In the genomic region with DNA sequence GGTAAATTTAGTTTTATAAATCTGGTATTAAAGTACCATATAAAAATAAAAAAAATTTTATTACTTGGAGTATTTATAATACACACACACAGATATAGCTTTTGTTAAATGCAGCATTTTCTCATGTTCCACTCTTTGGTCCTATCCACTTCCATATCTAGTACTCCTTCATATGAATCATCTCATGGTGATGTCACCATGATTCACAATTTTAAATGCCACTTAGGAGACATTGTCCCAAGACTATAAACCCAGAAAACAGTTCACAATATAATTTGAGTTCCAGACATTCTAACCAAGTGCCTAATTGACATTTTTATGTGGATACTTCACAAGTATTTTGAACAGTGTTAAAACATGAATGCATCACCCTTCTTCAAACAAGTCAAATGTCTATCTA, we compare ENCODE assay signal across 16 cellular contexts.
A peak's percentile ranks its signal among the peaks of the same experiment; 100 is the strongest.
DNase-seq lines count a peak whose midpoint lies in the region; ATAC-seq and TF ChIP-seq lines count a peak whose summit lies in the region.
"Had no signal": no experiment of that assay in that cellular context is flagged by ENCODE, and none has a peak within 500 bp of the region (broad histone marks: within the 10 kb centered on the region; RNA-seq: fewer than 3 reads in every experiment).

No MANE protein-coding gene starts in this region.

- no peaks in the 10 kb centered on the region for H3K9me3 ChIP-seq in GM23248 (ENCODE audit: low read depth)
- no peaks in the 10 kb centered on the region for H3K9me3 ChIP-seq in SK-N-SH
- no peaks in the 10 kb centered on the region for H3K9me3 ChIP-seq in CD8-positive, alpha-beta memory T cell (ENCODE audit: low read length)
- H3K9me3 ChIP-seq: A549, uterus had no signal

- H3K9ac ChIP-seq in GM23248: no peak overlapping the region
- H3K9ac ChIP-seq in SK-N-SH: no peak overlapping the region

- H3K27me3 ChIP-seq in GM23248 (replicated peaks; ENCODE audit: insufficient read depth) (no peaks in the 10 kb centered on the region), SK-N-SH (ENCODE audit: insufficient read depth) (no peaks in the 10 kb centered on the region)
- no peaks in the 10 kb centered on the region for H3K27me3 ChIP-seq in CD8-positive, alpha-beta memory T cell (ENCODE audit: insufficient read depth, low read length, poor library complexity, severe bottlenecking)
- H3K27me3 ChIP-seq: uterus had no signal

- H3K4me2 ChIP-seq in GM23248 (ENCODE audit: unreplicated experiment) (peak overlapping the region; percentile 16), SK-N-SH (no peak overlapping the region)
- H3K4me2 ChIP-seq: A549 had no signal

- TF ChIP-seq CTCF in SK-N-SH (IDR thresholded peaks at IDR 0.05): no peak
- TF ChIP-seq CTCF in fibroblast of the aortic adventitia (IDR thresholded peaks at IDR 0.05; ENCODE audit: insufficient read depth, low read length): no peak

- H3K27ac Mint-ChIP-seq in CD8-positive, alpha-beta memory T cell: no peak overlapping the region
- H3K27ac Mint-ChIP-seq in effector memory CD8-positive, alpha-beta T cell: no peak overlapping the region
- H3K27ac Mint-ChIP-seq: stimulated activated naive CD8-positive, alpha-beta T cell treated with anti-CD3 and anti-CD28 coated beads, Interleukin-15, amount 100 ng/mL, for 72 hours had no signal

- no peak for TF ChIP-seq RAD21 in SK-N-SH (IDR thresholded peaks at IDR 0.05; ENCODE audit: low read length)

- in situ Hi-C loops in ACHN (cut with HindIII; ENCODE audit: low pct_ligation_motif_present, low pct_unique_long_range_greater_than_20kb, low sequenced_read_pairs) (no loop called here), GM23248 (cut with MboI) (no loop called here)

- DNase-seq in ACHN (peak; percentile 1), GM23248 (peak; percentile 64), SK-N-SH (no peak), fibroblast of the aortic adventitia (ENCODE audit: low read depth) (peak; percentile 28), NCI-H774 (lab: John Stamatoyannopoulos, UW) (no peak)
- no peak for DNase-seq in CD8-positive, alpha-beta memory T cell
- no peak for DNase-seq in activated T-cell treated with anti-CD3 and anti-CD28 coated beads, Interleukin-2, amount 50 U/mL, for 1 hour
- DNase-seq in effector memory CD8-positive, alpha-beta T cell: no peak
- DNase-seq: activated gamma-delta T cell treated with Interleukin-2 at 50 U/mL for 16 hours; anterior cingulate cortex; left cardiac atrium; MV-4-11; NCI-H526; stimulated activated naive CD8-positive, alpha-beta T cell treated with anti-CD3 and anti-CD28 coated beads, Interleukin-15, amount 100 ng/mL, for 72 hours; uterus had no signal

- H3K4me3 ChIP-seq in GM23248 (no peak overlapping the region), SK-N-SH (ENCODE audit: low read depth in 2 of 2, low read length in 1 of 2) (no peak overlapping the region), fibroblast of the aortic adventitia (ENCODE audit: low read depth, low read length) (no peak overlapping the region)
- H3K4me3 ChIP-seq in CD8-positive, alpha-beta memory T cell (ENCODE audit: low read length): no peak overlapping the region
- H3K4me3 ChIP-seq: A549, uterus had no signal

- ATAC-seq in effector memory CD8-positive, alpha-beta T cell (replicated peaks): no peak
- ATAC-seq: A549; left cardiac atrium; stimulated activated naive CD8-positive, alpha-beta T cell treated with anti-CD3 and anti-CD28 coated beads, Interleukin-15, amount 100 ng/mL, for 72 hours had no signal

- H2AFZ ChIP-seq in GM23248 (no peak overlapping the region), SK-N-SH (ENCODE audit: low read depth) (0 out of 2 replicates have a peak overlapping the region, but pooled peaks have one; percentile 8)

- H3K4me1 ChIP-seq in GM23248 (ENCODE audit: insufficient read depth) (peaks cover 8% of the 10 kb centered on the region), SK-N-SH (ENCODE audit: control insufficient read depth in 1 of 2, insufficient read depth in 2 of 2, low read depth in 1 of 2, low read length in 1 of 2) (no peaks in the 10 kb centered on the region)
- H3K4me1 ChIP-seq in CD8-positive, alpha-beta memory T cell (ENCODE audit: insufficient read depth, low read length): no peaks in the 10 kb centered on the region
- H3K4me1 ChIP-seq: A549, uterus had no signal

- TF ChIP-seq EP300 in SK-N-SH (IDR thresholded peaks at IDR 0.05; ENCODE audit: borderline replicate concordance in 1 of 2, low read depth in 1 of 2, low read length in 1 of 2): no peak

- H3K4me1 Mint-ChIP-seq in CD8-positive, alpha-beta memory T cell: no peaks in the 10 kb centered on the region
- H3K4me1 Mint-ChIP-seq in effector memory CD8-positive, alpha-beta T cell (ENCODE audit: low read depth in 2 of 2): no peaks in the 10 kb centered on the region
- H3K4me1 Mint-ChIP-seq: stimulated activated naive CD8-positive, alpha-beta T cell treated with anti-CD3 and anti-CD28 coated beads, Interleukin-15, amount 100 ng/mL, for 72 hours had no signal

- H4K20me1 ChIP-seq in GM23248 (ENCODE audit: insufficient read depth) (no peaks in the 10 kb centered on the region), SK-N-SH (ENCODE audit: insufficient read depth) (no peaks in the 10 kb centered on the region)

- H3K9me3 Mint-ChIP-seq in CD8-positive, alpha-beta memory T cell: peaks cover 3 to 35% (median 12%) of the 10 kb centered on the region in 5 donors
- H3K9me3 Mint-ChIP-seq in effector memory CD8-positive, alpha-beta T cell: peaks cover 6 to 18% of the 10 kb centered on the region in 2 donors

- CTCF ChIA-PET in SK-N-SH (lab: Yijun Ruan, JAX): no interaction called here
- CTCF ChIA-PET in CD8-positive, alpha-beta memory T cell (lab: Charles Lee): no interaction called here

- H3K27ac ChIP-seq in GM23248 (no peak overlapping the region), SK-N-SH (ENCODE audit: low read depth in 2 of 2, low read length in 1 of 2) (0 out of 4 replicates have a peak overlapping the region, but pooled peaks of 1 of the 2 experiments have one; percentile 18)
- H3K27ac ChIP-seq in CD8-positive, alpha-beta memory T cell (ENCODE audit: low read depth, low read length): no peak overlapping the region
- H3K27ac ChIP-seq: A549, uterus had no signal

- no peaks in the 10 kb centered on the region for H3K27me3 Mint-ChIP-seq in CD8-positive, alpha-beta memory T cell
- H3K27me3 Mint-ChIP-seq in effector memory CD8-positive, alpha-beta T cell: no peaks in the 10 kb centered on the region
- H3K27me3 Mint-ChIP-seq: stimulated activated naive CD8-positive, alpha-beta T cell treated with anti-CD3 and anti-CD28 coated beads, Interleukin-15, amount 100 ng/mL, for 72 hours had no signal

- H3K9me2 ChIP-seq in GM23248 (ENCODE audit: insufficient read depth) (no peaks in the 10 kb centered on the region), SK-N-SH (no peaks in the 10 kb centered on the region)

- H3F3A ChIP-seq in GM23248 (ENCODE audit: insufficient read depth) (no peaks in the 10 kb centered on the region), SK-N-SH (replicated peaks; ENCODE audit: insufficient read depth) (peaks cover 4% of the 10 kb centered on the region)

- POLR2A ChIA-PET in SK-N-SH (lab: Yijun Ruan, JAX): no interaction called here
- POLR2A ChIA-PET in CD8-positive, alpha-beta memory T cell (lab: Charles Lee): no interaction called here

- H3K36me3 Mint-ChIP-seq in CD8-positive, alpha-beta memory T cell: no peaks in the 10 kb centered on the region
- H3K36me3 Mint-ChIP-seq in effector memory CD8-positive, alpha-beta T cell (ENCODE audit: insufficient read depth): no peaks in the 10 kb centered on the region

- H3K4me3 Mint-ChIP-seq in CD8-positive, alpha-beta memory T cell: no peak overlapping the region
- no peak overlapping the region for H3K4me3 Mint-ChIP-seq in effector memory CD8-positive, alpha-beta T cell
- H3K4me3 Mint-ChIP-seq: stimulated activated naive CD8-positive, alpha-beta T cell treated with anti-CD3 and anti-CD28 coated beads, Interleukin-15, amount 100 ng/mL, for 72 hours had no signal

- H3K36me3 ChIP-seq in GM23248 (ENCODE audit: low read depth) (no peaks in the 10 kb centered on the region), SK-N-SH (replicated peaks in 1 of 2; ENCODE audit: control insufficient read depth in 1 of 2, insufficient read depth in 2 of 2, low read length in 1 of 2) (no peaks in the 10 kb centered on the region)
- no peaks in the 10 kb centered on the region for H3K36me3 ChIP-seq in CD8-positive, alpha-beta memory T cell (ENCODE audit: insufficient read depth, low read length)
- H3K36me3 ChIP-seq: uterus had no signal

- no peaks in the 10 kb centered on the region for H3K79me2 ChIP-seq in GM23248 (ENCODE audit: insufficient read depth)
- no peaks in the 10 kb centered on the region for H3K79me2 ChIP-seq in SK-N-SH (ENCODE audit: insufficient read depth)

TF ChIP-seq in SK-N-SH, 30 proteins besides CTCF, POLR2A, EP300 and RAD21:
- TF ChIP-seq, protein P1, sequence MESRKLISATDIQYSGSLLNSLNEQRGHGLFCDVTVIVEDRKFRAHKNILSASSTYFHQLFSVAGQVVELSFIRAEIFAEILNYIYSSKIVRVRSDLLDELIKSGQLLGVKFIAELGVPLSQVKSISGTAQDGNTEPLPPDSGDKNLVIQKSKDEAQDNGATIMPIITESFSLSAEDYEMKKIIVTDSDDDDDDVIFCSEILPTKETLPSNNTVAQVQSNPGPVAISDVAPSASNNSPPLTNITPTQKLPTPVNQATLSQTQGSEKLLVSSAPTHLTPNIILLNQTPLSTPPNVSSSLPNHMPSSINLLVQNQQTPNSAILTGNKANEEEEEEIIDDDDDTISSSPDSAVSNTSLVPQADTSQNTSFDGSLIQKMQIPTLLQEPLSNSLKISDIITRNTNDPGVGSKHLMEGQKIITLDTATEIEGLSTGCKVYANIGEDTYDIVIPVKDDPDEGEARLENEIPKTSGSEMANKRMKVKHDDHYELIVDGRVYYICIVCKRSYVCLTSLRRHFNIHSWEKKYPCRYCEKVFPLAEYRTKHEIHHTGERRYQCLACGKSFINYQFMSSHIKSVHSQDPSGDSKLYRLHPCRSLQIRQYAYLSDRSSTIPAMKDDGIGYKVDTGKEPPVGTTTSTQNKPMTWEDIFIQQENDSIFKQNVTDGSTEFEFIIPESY (IDR thresholded peaks at IDR 0.05; ENCODE audit: borderline replicate concordance, low read depth): no peak
- TF ChIP-seq FOSL2 (IDR thresholded peaks at IDR 0.05; ENCODE audit: borderline replicate concordance, low read depth) (peak; percentile 61; the same call in 1 of the 2 replicates), JUND (IDR thresholded peaks at IDR 0.05) (peak; percentile 20; the same call in 1 of the 2 replicates), GATA2 (CRISPR knock-in tag; IDR thresholded peaks at IDR 0.05) (no peak), FOXM1 (IDR thresholded peaks at IDR 0.05; ENCODE audit: low read depth) (no peak)

Comparison
In these comparisons a context has a peak if more than half of its experiments do, and no peak if none do; other contexts are left out.
1. DNase-seq: peak in ACHN (single experiment), GM23248 (single experiment) and fibroblast of the aortic adventitia (single experiment); none in SK-N-SH (single experiment), CD8-positive, alpha-beta memory T cell (0 of 5), activated T-cell treated with anti-CD3 and anti-CD28 coated beads, Interleukin-2, amount 50 U/mL, for 1 hour (single experiment), effector memory CD8-positive, alpha-beta T cell (0 of 3) and NCI-H774 (single experiment).